Comparison of ENCODE assay signal across 1 cellular context in the genomic region with DNA sequence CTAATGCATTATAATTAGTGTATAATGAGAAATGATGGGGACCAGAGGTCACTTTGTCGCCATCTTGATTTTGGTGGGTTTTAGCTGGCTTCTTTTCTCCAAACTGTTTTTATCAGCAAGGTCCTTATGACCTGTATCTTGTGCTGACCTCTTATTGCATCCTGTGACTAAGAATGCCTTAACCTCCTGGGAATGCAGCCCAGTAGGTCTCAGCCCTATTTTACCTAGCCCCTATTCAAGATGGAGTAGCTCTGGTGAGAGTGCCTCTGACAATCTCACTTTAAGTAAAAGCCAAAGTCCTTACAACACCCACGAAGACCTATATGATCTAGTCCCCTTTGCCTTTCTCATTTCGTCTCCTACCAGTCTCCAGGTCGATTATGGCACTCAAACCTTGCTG.
TF ChIP-seq lines count a peak whose summit lies in the region.

No MANE protein-coding gene starts in this region.

TF ChIP-seq in K562, 482 proteins besides CTCF, POLR2A, EP300 and RAD21:
- TF ChIP-seq KLF16 (IDR thresholded peaks at IDR 0.05) (no peak), ZNF274 (IDR thresholded peaks at IDR 0.05; ENCODE audit: borderline replicate concordance, low read depth, low read length) (no peak), FOXA1 (IDR thresholded peaks at IDR 0.05; ENCODE audit: borderline replicate concordance) (no peak), ZNF699 (CRISPR knock-in tag; IDR thresholded peaks at IDR 0.05; ENCODE audit: insufficient replicate concordance) (no peak), NR2C1 (IDR thresholded peaks at IDR 0.05) (no peak), NR2C1 (tag; IDR thresholded peaks at IDR 0.05) (peak; percentile 61), RBFOX2 (IDR thresholded peaks at IDR 0.05; ENCODE audit: low read depth, low read length) (no peak)
